ENCODE assay signal across 9 cellular contexts in genomic region chr3:44954962-44955361, GRCh38. TPM values are rescaled to one million over a fixed set of nuclear protein-coding genes. Genes with fewer than 3 reads are reported as not detected.
DNase-seq lines count a peak whose midpoint lies in the region; ATAC-seq, FAIRE-seq and TF ChIP-seq lines count a peak whose summit lies in the region.
"Had no signal": no experiment of that assay in that cellular context is flagged by ENCODE, and none has a peak within 500 bp of the region (broad histone marks: within the 10 kb centered on the region; RNA-seq: fewer than 3 reads in every experiment).

No MANE protein-coding gene starts in this region.

- H4K20me1 ChIP-seq in IMR-90 (ENCODE audit: insufficient read depth, low read length) = peaks cover 35% of the 10 kb centered on the region
- no peaks in the 10 kb centered on the region for H4K20me1 ChIP-seq in endothelial cell of umbilical vein (replicated peaks; ENCODE audit: control insufficient read depth, extremely low read depth, insufficient read depth, low read length)

- peak; percentile 90 for FAIRE-seq in endothelial cell of umbilical vein (lab: Jason Lieb, UNC)

- no peak overlapping the region for H3K18ac ChIP-seq in IMR-90 (ENCODE audit: low read depth, low read length)

- peaks cover 23% of the 10 kb centered on the region for H3K36me3 ChIP-seq in IMR-90 (ENCODE audit: control insufficient read depth, insufficient read depth, low read length)
- peaks cover 0 to 5% of the 10 kb centered on the region in 2 experiments for H3K36me3 ChIP-seq in endothelial cell of umbilical vein (ENCODE audit: control insufficient read depth in 2 of 2, extremely low read depth in 1 of 2, insufficient read depth in 2 of 2, low read length in 2 of 2)
- peaks cover 0 to 35% (median 10%) of the 10 kb centered on the region in 4 donors for H3K36me3 ChIP-seq in upper lobe of left lung
- H3K36me3 ChIP-seq in WERI-Rb-1 = peaks cover 5% of the 10 kb centered on the region

- H3K4me3 ChIP-seq in IMR-90 (ENCODE audit: insufficient read depth, low read depth, low read length) (no peak overlapping the region), endothelial cell of umbilical vein (replicated peaks in 1 of 3; ENCODE audit: insufficient read depth in 1 of 3, low read depth in 1 of 3, low read length in 3 of 3) (no peak overlapping the region), upper lobe of left lung (no peak overlapping the region), WERI-Rb-1 (ENCODE audit: low read depth, low read length) (no peak overlapping the region)

- dilution Hi-C loops in IMR-90 (cut with HindIII; ENCODE audit: low sequenced_read_pairs, unreplicated experiment) = no loop called here
- dilution Hi-C loops in endothelial cell of umbilical vein (cut with MboI; ENCODE audit: extremely low pct_ligation_motif_present, low sequenced_read_pairs) = no loop called here

- H3K9ac ChIP-seq in IMR-90 (ENCODE audit: low read depth, low read length) = no peak overlapping the region
- H3K9ac ChIP-seq in endothelial cell of umbilical vein (replicated peaks; ENCODE audit: extremely low read depth, insufficient read depth, low read length) = no peak overlapping the region

- no peak for ATAC-seq in left ventricle myocardium superior
- ATAC-seq in IMR-90 (ENCODE audit: low read depth) = peak; percentile 88
- ATAC-seq in upper lobe of left lung (ENCODE audit: low FRiP score in 2 of 2) = peak; percentile 51 to 64
- no peak for ATAC-seq in HG02970 (IDR thresholded peaks at IDR 0.05; ENCODE audit: low FRiP score, unreplicated experiment)

- peak overlapping the region; percentile 79 for H2AK9ac ChIP-seq in IMR-90 (replicated peaks; ENCODE audit: low read depth, low read length, poor library complexity)

- H3K9me3 ChIP-seq in IMR-90 (ENCODE audit: control insufficient read depth, insufficient read depth, low read length) (no peaks in the 10 kb centered on the region), endothelial cell of umbilical vein (replicated peaks; ENCODE audit: control insufficient read depth, insufficient read depth, low read length) (no peaks in the 10 kb centered on the region), upper lobe of left lung (no peaks in the 10 kb centered on the region), WERI-Rb-1 (ENCODE audit: severe bottlenecking) (no peaks in the 10 kb centered on the region)

- H3K9me1 ChIP-seq in IMR-90 (ENCODE audit: insufficient read depth, low read length) (peaks cover 43% of the 10 kb centered on the region), endothelial cell of umbilical vein (replicated peaks; ENCODE audit: control insufficient read depth, extremely low read depth, insufficient read depth, low read length) (no peaks in the 10 kb centered on the region)

- peak overlapping the region; percentile 72; the same call in 1 of the 2 replicates for H2AK5ac ChIP-seq in IMR-90 (ENCODE audit: low read depth, low read length)

- H3K79me1 ChIP-seq in IMR-90 (ENCODE audit: low read depth in 1 of 2, low read length in 2 of 2) = peaks cover 33 to 87% of the 10 kb centered on the region in 2 experiments

- POLR2A ChIA-PET in IMR-90 (lab: Charles Lee; ENCODE audit: unreplicated experiment) = no interaction called here
- POLR2A ChIA-PET in endothelial cell of umbilical vein (lab: Charles Lee) = no interaction called here

- WGBS in IMR-90 (ENCODE audit: extremely low coverage in 2 of 2, insufficient read length in 1 of 2), 2 experiments = 100% methylated on average over 1 of the region's 3 CpGs; no CpG with 5 or more reads in 1 of the 2 experiments
- 17 to 33% methylated on average over 3 of the region's 3 CpGs for WGBS in upper lobe of left lung, 2 donors

- H3K23ac ChIP-seq in IMR-90 (ENCODE audit: low read depth, low read length) = no peak overlapping the region

- H4K91ac ChIP-seq in IMR-90 (ENCODE audit: insufficient read depth, low read depth, low read length) = no peak overlapping the region

- in situ Hi-C loops in IMR-90 (cut with MboI; ENCODE audit: low sequenced_read_pairs) = no loop called here

- H2AFZ ChIP-seq in IMR-90 (replicated peaks; ENCODE audit: low read length, poor library complexity) (no peak overlapping the region), endothelial cell of umbilical vein (ENCODE audit: low read depth, low read length) (no peak overlapping the region)

- H2BK15ac ChIP-seq in IMR-90 (ENCODE audit: low read depth, low read length) = no peak overlapping the region

- no peak overlapping the region for H3K14ac ChIP-seq in IMR-90 (replicated peaks; ENCODE audit: low read depth, low read length)

- BruUV-seq in IMR-90 (replicated peaks; lab: Mats Ljungman, UMichigan) (no TSS peak), endothelial cell of umbilical vein (replicated peaks; lab: Mats Ljungman, UMichigan) (no TSS peak)

- peak; percentile 74 for DNase-seq in cardiac septum (ENCODE audit: low spot score)
- DNase-seq in left ventricle myocardium superior = no peak
- peak; percentile 70 for DNase-seq in IMR-90
- DNase-seq in endothelial cell of umbilical vein (ENCODE audit: low read depth, low spot score) = peak; percentile 77
- peak in 1 of 2 donors; percentile 72 for DNase-seq in upper lobe of left lung
- no peak for DNase-seq in GDM1 (lab: John Stamatoyannopoulos, UW)
- no peak for DNase-seq in WERI-Rb-1
- DNase-seq: right cardiac atrium had no signal

- no peak overlapping the region for H2BK5ac ChIP-seq in IMR-90 (ENCODE audit: low read depth, low read length, poor library complexity, severe bottlenecking)

- TF ChIP-seq RAD21 in IMR-90 (IDR thresholded peaks at IDR 0.05; ENCODE audit: low read length) = no peak

- TF ChIP-seq EP300 in upper lobe of left lung (IDR thresholded peaks at IDR 0.05) = peak in 1 of 4 donors; percentile 1

- H3K4me1 ChIP-seq in IMR-90 (ENCODE audit: control insufficient read depth, insufficient read depth, low read length) (peaks cover 8% of the 10 kb centered on the region; the same call in 1 of the 2 replicates), endothelial cell of umbilical vein (ENCODE audit: control insufficient read depth, extremely low read depth, insufficient read depth, low read length) (peaks cover 11% of the 10 kb centered on the region), upper lobe of left lung (peaks cover 22 to 36% (median 29%) of the 10 kb centered on the region in 4 donors)

- H3K4me2 ChIP-seq in IMR-90 (ENCODE audit: low read depth, low read length) = no peak overlapping the region
- H3K4me2 ChIP-seq in endothelial cell of umbilical vein (ENCODE audit: insufficient read depth, low read length) = no peak overlapping the region

- H3K56ac ChIP-seq in IMR-90 (ENCODE audit: extremely low read depth, insufficient read depth, low read length) = no peak overlapping the region

- H3K27me3 ChIP-seq in IMR-90 (ENCODE audit: control insufficient read depth, insufficient read depth, low read length) = no peaks in the 10 kb centered on the region
- no peaks in the 10 kb centered on the region for H3K27me3 ChIP-seq in endothelial cell of umbilical vein (ENCODE audit: control insufficient read depth in 2 of 2, insufficient read depth in 2 of 2, low read length in 2 of 2)
- H3K27me3 ChIP-seq in upper lobe of left lung = no peaks in the 10 kb centered on the region
- no peaks in the 10 kb centered on the region for H3K27me3 ChIP-seq in WERI-Rb-1 (ENCODE audit: insufficient read depth, low read depth, severe bottlenecking)

- H2BK20ac ChIP-seq in IMR-90 (ENCODE audit: low read depth, low read length) = no peak overlapping the region

- H3K4ac ChIP-seq in IMR-90 (ENCODE audit: low read depth, low read length) = no peak overlapping the region

- H4K8ac ChIP-seq in IMR-90 (ENCODE audit: low read depth in 2 of 2, low read length in 2 of 2) = no peak overlapping the region

- H2BK120ac ChIP-seq in IMR-90 (ENCODE audit: low read depth, low read length) = no peak overlapping the region

- no peak overlapping the region for H3K27ac ChIP-seq in IMR-90 (ENCODE audit: insufficient read depth, low read length)
- no peak overlapping the region for H3K27ac ChIP-seq in endothelial cell of umbilical vein (ENCODE audit: insufficient read depth, low read depth, low read length)
- H3K27ac ChIP-seq in upper lobe of left lung = peak overlapping the region; percentile 55 to 83 (median 68)
- H3K27ac ChIP-seq in WERI-Rb-1 = no peak overlapping the region

- H3K79me2 ChIP-seq in endothelial cell of umbilical vein (ENCODE audit: control insufficient read depth, insufficient read depth, low read length) = peaks cover 6% of the 10 kb centered on the region

- CTCF ChIA-PET in IMR-90 (lab: Yijun Ruan, JAX) (interaction anchor here (1.2 kb wide), 1 partner anchor 29 kb away, joined by 3 read pairs; no protein-coding TSS in a partner anchor), endothelial cell of umbilical vein (lab: Charles Lee) (interaction anchor here (0.6 to 1.5 kb wide), 7 partner anchors 8 to 40 kb away, joined by 3 to 9 read pairs (median 3); no protein-coding TSS in a partner anchor)

- TF ChIP-seq POLR2A in IMR-90 (IDR thresholded peaks at IDR 0.05; ENCODE audit: low read depth, low read length) (no peak), endothelial cell of umbilical vein (IDR thresholded peaks at IDR 0.05; ENCODE audit: low read depth, low read length) (no peak), upper lobe of left lung (IDR thresholded peaks at IDR 0.05) (no peak)

- intact Hi-C loops in cardiac septum (cut with DNase I) = no loop called here
- intact Hi-C loops in left ventricle myocardium superior (cut with micrococcal nuclease) = no loop called here
- intact Hi-C loops in IMR-90 (cut with micrococcal nuclease) = no loop called here
- intact Hi-C loops in endothelial cell of umbilical vein (cut with micrococcal nuclease) = no loop called here

- no peak overlapping the region for H4K5ac ChIP-seq in IMR-90 (ENCODE audit: low read depth, low read length)

- TF ChIP-seq CTCF in IMR-90 (conservative IDR thresholded peaks at IDR 0.05; ENCODE audit: low read depth, low read length) (no peak), endothelial cell of umbilical vein (IDR thresholded peaks at IDR 0.05; ENCODE audit: extremely low read depth in 1 of 2, insufficient read depth in 1 of 2, low read depth in 1 of 2, low read length in 2 of 2) (no peak), upper lobe of left lung (IDR thresholded peaks at IDR 0.05) (no peak), WERI-Rb-1 (IDR thresholded peaks at IDR 0.05; ENCODE audit: low read depth, low read length) (no peak)

RNA-seq across cellular contexts. Expression of gene ZDHHC3, which starts 21.0 kb away (rescaled TPM):
- total RNA-seq in cardiac septum = 43.8 TPM
- total RNA-seq in left ventricle myocardium superior = 39.1 TPM
- 57.2 and 57.7 TPM in 2 replicates for total RNA-seq in IMR-90 (2012; rRNA removed)
- polyA plus RNA-seq in IMR-90 (2012; rRNA removed) = 58.0 and 59.6 TPM in 2 replicates
- polyA plus RNA-seq in IMR-90 (2012; cell fraction: cytosol; rRNA removed) = 36.8 and 44.6 TPM in 2 replicates
- 30.2 and 63.6 TPM in 2 replicates for polyA plus RNA-seq in IMR-90 (2012; cell fraction: nucleus; rRNA removed; ENCODE audit: low replicate concordance)
- 62.4 and 62.7 TPM in 2 replicates for total RNA-seq in endothelial cell of umbilical vein
- polyA plus RNA-seq in endothelial cell of umbilical vein = 97.1 and 131 TPM in 2 replicates
- polyA plus RNA-seq in endothelial cell of umbilical vein (2011; cell fraction: cytosol; rRNA removed) = 102 and 116 TPM in 2 replicates
- 95.9 and 110 TPM in 2 replicates for polyA plus RNA-seq in endothelial cell of umbilical vein (2011; cell fraction: nucleus; rRNA removed)
- polyA plus RNA-seq in endothelial cell of umbilical vein (2012) = 55.8 and 66.8 TPM in 2 replicates
- 263 and 303 TPM in 2 replicates for polyA minus RNA-seq in endothelial cell of umbilical vein
- 51.7 TPM for polyA minus RNA-seq in endothelial cell of umbilical vein (2011; cell fraction: cytosol; rRNA and poly(A)+ RNA removed)
- 60.0 and 67.5 TPM in 2 replicates for polyA minus RNA-seq in endothelial cell of umbilical vein (2011; cell fraction: nucleus; rRNA and poly(A)+ RNA removed)
- total RNA-seq in upper lobe of left lung = 100 to 1,000 TPM in 5 of 6 donors, 10 to 100 TPM in 1; 98.0 to 179 (median 115) TPM

RNA-seq across cellular contexts. Expression of gene EXOSC7, which starts 21.1 kb away (rescaled TPM):
- total RNA-seq in cardiac septum (29.6 TPM), left ventricle myocardium superior (25.0 TPM), IMR-90 (2012; rRNA removed) (62.2 and 96.9 TPM in 2 replicates), endothelial cell of umbilical vein (44.5 and 46.2 TPM in 2 replicates), upper lobe of left lung (10 to 100 TPM; 35.8 to 55.5 (median 41.1) TPM)
- polyA plus RNA-seq in IMR-90 (2012; rRNA removed) (52.8 and 61.6 TPM in 2 replicates), endothelial cell of umbilical vein (35.3 and 53.8 TPM in 2 replicates)
- polyA plus RNA-seq in IMR-90 (2012; cell fraction: cytosol; rRNA removed) = 39.4 and 46.8 TPM in 2 replicates
- polyA plus RNA-seq in IMR-90 (2012; cell fraction: nucleus; rRNA removed; ENCODE audit: low replicate concordance) = 22.4 and 65.7 TPM in 2 replicates
- 62.1 and 71.9 TPM in 2 replicates for polyA plus RNA-seq in endothelial cell of umbilical vein (2011; cell fraction: cytosol; rRNA removed)
- 50.0 and 63.3 TPM in 2 replicates for polyA plus RNA-seq in endothelial cell of umbilical vein (2011; cell fraction: nucleus; rRNA removed)
- polyA plus RNA-seq in endothelial cell of umbilical vein (2012) = 60.1 and 71.0 TPM in 2 replicates
- 42.3 and 48.3 TPM in 2 replicates for polyA minus RNA-seq in endothelial cell of umbilical vein
- polyA minus RNA-seq in endothelial cell of umbilical vein (2011; cell fraction: cytosol; rRNA and poly(A)+ RNA removed) = 16.2 TPM
- 34.7 and 46.8 TPM in 2 replicates for polyA minus RNA-seq in endothelial cell of umbilical vein (2011; cell fraction: nucleus; rRNA and poly(A)+ RNA removed)

Comparison
In these comparisons a context has a peak if more than half of its experiments do, and no peak if none do; other contexts are left out.
1. DNase-seq: peak in cardiac septum (single experiment), IMR-90 (single experiment) and endothelial cell of umbilical vein (single experiment); none in left ventricle myocardium superior (single experiment), GDM1 (single experiment) and WERI-Rb-1 (single experiment).
2. ATAC-seq: peak in IMR-90 (single experiment) and upper lobe of left lung (2 of 2); none in left ventricle myocardium superior (single experiment) and HG02970 (single experiment).
3. H3K27ac ChIP-seq: peak in upper lobe of left lung (4 of 4); none in IMR-90 (single experiment), endothelial cell of umbilical vein (single experiment) and WERI-Rb-1 (single experiment).